11 cellular contexts compared by ENCODE assay signal in the genomic region with DNA sequence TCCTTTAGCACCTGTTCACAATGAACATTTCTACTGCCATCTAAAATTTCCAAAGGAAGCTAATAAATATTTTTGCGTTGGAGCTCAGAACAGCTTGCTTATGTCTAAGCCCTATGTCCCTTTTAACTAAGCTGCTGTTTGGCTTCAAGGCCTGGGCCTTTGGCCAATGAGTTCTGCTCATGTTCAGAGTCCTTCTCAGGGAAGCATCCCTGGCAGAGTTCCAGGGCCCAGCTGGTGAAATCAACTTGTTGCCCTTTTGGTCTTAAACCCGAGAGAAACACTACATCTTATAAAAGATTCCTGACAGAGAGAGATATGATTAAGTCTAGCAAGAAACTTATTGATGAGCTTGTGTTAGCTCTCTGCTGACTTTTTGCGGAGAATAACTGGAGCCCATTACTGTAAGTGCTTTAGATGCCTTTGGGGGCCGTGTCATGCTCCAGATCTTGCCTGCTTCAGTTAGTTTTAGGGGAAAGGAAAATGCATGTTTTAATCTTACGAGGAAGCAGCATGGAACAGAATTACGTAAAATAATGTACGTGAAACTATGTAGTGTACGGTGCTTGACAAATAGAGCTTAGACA.
DNase-seq lines count a peak whose midpoint lies in the region; ATAC-seq and TF ChIP-seq lines count a peak whose summit lies in the region.
"Had no signal": no experiment of that assay in that cellular context is flagged by ENCODE, and none has a peak within 500 bp of the region (broad histone marks: within the 10 kb centered on the region; RNA-seq: fewer than 3 reads in every experiment).

No MANE protein-coding gene starts in this region.

- H3K4me3 ChIP-seq in fibroblast of mammary gland (ENCODE audit: control insufficient read depth, low read depth, low read length) (no peak overlapping the region), mucosa of rectum (ENCODE audit: low read length in 2 of 2) (peak overlapping the region in 1 of 2 donors; percentile 11)

- DNase-seq in AG09319 (ENCODE audit: extremely low read depth, low read depth), result peak; percentile 41
- DNase-seq in NCI-H446 treated with DMSO at 0.1 percent for 48 hours (lab: John Stamatoyannopoulos, UW), result peak; percentile 91
- peak; percentile 78 for DNase-seq in fibroblast of mammary gland (ENCODE audit: low read depth)
- no peak for DNase-seq in SIG-M5 (lab: John Stamatoyannopoulos, UW)
- no peak for DNase-seq in NCI-H128 (lab: John Stamatoyannopoulos, UW; ENCODE audit: unreplicated experiment)
- no peak for DNase-seq in dedifferentiated amniotic fluid mesenchymal stem cell (ENCODE audit: extremely low spot score)
- DNase-seq: activated CD4-positive, alpha-beta T cell treated with anti-CD3 and anti-CD28 coated beads, Interleukin-2, amount 50 U/mL, for 1 hour; CD4-positive, alpha-beta memory T cell; naive thymus-derived CD4-positive, alpha-beta T cell had no signal

- H3K36me3 ChIP-seq in mucosa of rectum (ENCODE audit: control insufficient read depth in 2 of 2, insufficient read depth in 2 of 2, low read length in 2 of 2), result peaks cover 0 to 4% of the 10 kb centered on the region in 2 donors

- H3K9ac ChIP-seq in mucosa of rectum (ENCODE audit: low read depth in 1 of 2, low read length in 2 of 2), result no peak overlapping the region

- peak overlapping the region; percentile 64 to 67 for H3K27ac ChIP-seq in mucosa of rectum (ENCODE audit: low read depth in 2 of 2, low read length in 2 of 2)

- no peaks in the 10 kb centered on the region for H3K9me3 ChIP-seq in mucosa of rectum (ENCODE audit: control insufficient read depth in 2 of 2, low read length in 2 of 2)

- TF ChIP-seq CTCF in AG09319 (IDR thresholded peaks at IDR 0.05; ENCODE audit: low read depth, low read length) (no peak), fibroblast of mammary gland (conservative IDR thresholded peaks at IDR 0.05; ENCODE audit: control insufficient read depth, insufficient read depth, low read depth, low read length) (no peak)

- no peak for ATAC-seq in GM21360 (IDR thresholded peaks at IDR 0.05; ENCODE audit: unreplicated experiment)
- ATAC-seq: naive thymus-derived CD4-positive, alpha-beta T cell had no signal

- H3K27me3 ChIP-seq in mucosa of rectum (ENCODE audit: control insufficient read depth in 2 of 2, insufficient read depth in 2 of 2, low read length in 2 of 2), result no peaks in the 10 kb centered on the region

- peaks cover 33 to 57% of the 10 kb centered on the region in 2 donors for H3K4me1 ChIP-seq in mucosa of rectum (ENCODE audit: control insufficient read depth in 2 of 2, insufficient read depth in 2 of 2, low read length in 2 of 2)

Comparison
In these comparisons a context has a peak if more than half of its experiments do, and no peak if none do; other contexts are left out.
1. DNase-seq: peak in AG09319 (single experiment), NCI-H446 treated with DMSO at 0.1 percent for 48 hours (single experiment) and fibroblast of mammary gland (single experiment); none in SIG-M5 (single experiment), NCI-H128 (single experiment) and dedifferentiated amniotic fluid mesenchymal stem cell (single experiment).